In genomic region chr4:81052119-81053068, GRCh38 we compare ENCODE assay signal across 8 cellular contexts. TPM values are rescaled to one million over a fixed set of nuclear protein-coding genes. Genes with fewer than 3 reads are reported as not detected.
DNase-seq lines count a peak whose midpoint lies in the region; ATAC-seq, FAIRE-seq and TF ChIP-seq lines count a peak whose summit lies in the region.

No MANE protein-coding gene starts in this region.

- H3K9me3 ChIP-seq in H9 (ENCODE audit: control insufficient read depth, low read depth, low read length) (no peaks in the 10 kb centered on the region), lung (ENCODE audit: control insufficient read depth in 2 of 2, insufficient read depth in 1 of 2, low read length in 1 of 2) (no peaks in the 10 kb centered on the region), stomach (no peaks in the 10 kb centered on the region)

- H3K27me3 Mint-ChIP-seq in H9 (ENCODE audit: low read depth): peaks cover 2% of the 10 kb centered on the region

- no peak overlapping the region for H3K4ac ChIP-seq in H9 (ENCODE audit: low read depth, low read length)

- H3K79me1 ChIP-seq in H9 (ENCODE audit: insufficient read depth, low read depth, low read length, poor library complexity, severe bottlenecking): no peaks in the 10 kb centered on the region

- FAIRE-seq in G401.6 (lab: Jason Lieb, UNC) (peak; percentile 95), colon (lab: Jason Lieb, UNC) (peak; percentile 45)

- H3K14ac ChIP-seq in H9 (ENCODE audit: insufficient read depth, low read length): no peak overlapping the region

- H4K91ac ChIP-seq in H9 (ENCODE audit: insufficient read length, low read depth, low read length): no peak overlapping the region

- TF ChIP-seq CTCF in 22Rv1 (IDR thresholded peaks at IDR 0.05) (peak; percentile 85), H9 (conservative IDR thresholded peaks at IDR 0.05) (peak; percentile 88), LNCaP clone FGC (IDR thresholded peaks at IDR 0.05; ENCODE audit: control insufficient read depth, extremely low read depth, insufficient read depth) (peak; percentile 81), lung (IDR thresholded peaks at IDR 0.05; ENCODE audit: control extremely low read depth, extremely low read depth) (peak; percentile 16), stomach (IDR thresholded peaks at IDR 0.05) (peak in 5 of 7 experiments; percentile 35 to 53 (median 41))

- no peak overlapping the region for H2BK120ac ChIP-seq in H9 (ENCODE audit: low read depth, low read length, poor library complexity, severe bottlenecking)

- H3K4me3 Mint-ChIP-seq in H9: no peak overlapping the region

- H4K8ac ChIP-seq in H9 (replicated peaks; ENCODE audit: insufficient read length, low read depth, low read length): no peak overlapping the region

- no peak overlapping the region for H4K5ac ChIP-seq in H9 (ENCODE audit: insufficient read length, low read depth, low read length)

- H2BK5ac ChIP-seq in H9 (ENCODE audit: insufficient read length, low read length): no peak overlapping the region

- H3K36me3 ChIP-seq in lung (ENCODE audit: control insufficient read depth in 2 of 2, insufficient read depth in 2 of 2, low read length in 2 of 2) (no peaks in the 10 kb centered on the region), stomach (no peaks in the 10 kb centered on the region)

- no peaks in the 10 kb centered on the region for H3K9me3 Mint-ChIP-seq in H9

- H3K4me1 ChIP-seq in H9 (ENCODE audit: insufficient read depth, low read length) (no peaks in the 10 kb centered on the region), lung (ENCODE audit: control insufficient read depth in 2 of 2, insufficient read depth in 2 of 2, low read length in 2 of 2) (no peaks in the 10 kb centered on the region), stomach (peaks cover 0 to 18% (median 0%) of the 10 kb centered on the region in 4 donors)

- no peaks in the 10 kb centered on the region for H3K36me3 Mint-ChIP-seq in H9 (ENCODE audit: insufficient read depth in 1 of 3, low read depth in 3 of 3)

- H2BK12ac ChIP-seq in H9 (ENCODE audit: insufficient read length, low read depth, low read length): no peak overlapping the region

- H3K4me3 ChIP-seq in LNCaP clone FGC (ENCODE audit: low read depth, low read length): no peak overlapping the region
- H3K4me3 ChIP-seq in lung: no peak overlapping the region
- no peak overlapping the region for H3K4me3 ChIP-seq in stomach

- intact Hi-C loops in stomach (cut with DNase I; ENCODE audit: low total_unique reads): no loop called here

- H3K56ac ChIP-seq in H9 (ENCODE audit: insufficient read length, low read depth, low read length): no peak overlapping the region

- no peak overlapping the region for H3K4me2 ChIP-seq in H9 (ENCODE audit: insufficient read depth, insufficient read length, low read length)

- H2BK15ac ChIP-seq in H9 (ENCODE audit: low read depth, low read length): no peak overlapping the region

- H2BK20ac ChIP-seq in H9 (ENCODE audit: low read depth, low read length, poor library complexity, severe bottlenecking): no peak overlapping the region

- H3K27me3 ChIP-seq in H9 (ENCODE audit: insufficient read depth, low read length): no peaks in the 10 kb centered on the region
- no peaks in the 10 kb centered on the region for H3K27me3 ChIP-seq in lung (ENCODE audit: control insufficient read depth, insufficient read depth)
- H3K27me3 ChIP-seq in stomach: no peaks in the 10 kb centered on the region

- no peak overlapping the region for H3K9ac ChIP-seq in H9 (ENCODE audit: extremely low read depth, insufficient read length, low read length)

- no peaks in the 10 kb centered on the region for H4K20me1 ChIP-seq in H9 (ENCODE audit: control insufficient read depth, insufficient read depth, insufficient read length)

- DNase-seq in H9: peak; percentile 67
- DNase-seq in LNCaP clone FGC (ENCODE audit: low read depth): no peak
- DNase-seq in T1000 (lab: John Stamatoyannopoulos, UW): peak; percentile 34
- peak; percentile 65 for DNase-seq in lung (ENCODE audit: low spot score)
- peak; percentile 52 for DNase-seq in stomach

- no peak overlapping the region for H3T11ph ChIP-seq in H9 (ENCODE audit: low read length)

- TF ChIP-seq EP300 in stomach (IDR thresholded peaks at IDR 0.05): no peak

- TF ChIP-seq POLR2A in stomach (IDR thresholded peaks at IDR 0.05): no peak

- H3K79me2 ChIP-seq in H9 (ENCODE audit: insufficient read depth, low read length): no peaks in the 10 kb centered on the region

- no peak overlapping the region for H2AFZ ChIP-seq in H9 (ENCODE audit: low read length)

- H3K4me1 Mint-ChIP-seq in H9: peaks cover 0 to 6% of the 10 kb centered on the region in 2 experiments; a peak in 1 of 4 replicates

- H3K27ac Mint-ChIP-seq in H9: no peak overlapping the region

- H3K18ac ChIP-seq in H9 (ENCODE audit: insufficient read length, low read depth, low read length): no peak overlapping the region

- no CpG with 5 or more reads among the region's 7 CpGs for WGBS in H9 (ENCODE audit: extremely low coverage, insufficient read length, low lambda C conversion rate)
- 56 to 70% methylated on average over 7 of the region's 7 CpGs for WGBS in lung, 2 donors
- WGBS in stomach, 5 donors: 46 to 57% (median 50%) methylated on average over 7 of the region's 7 CpGs

- ATAC-seq in lung (ENCODE audit: insufficient read depth, low FRiP score): peak; percentile 76

- H3K23ac ChIP-seq in H9 (ENCODE audit: insufficient read length, low read depth, low read length): no peak overlapping the region

- H3K23me2 ChIP-seq in H9 (ENCODE audit: insufficient read length, low read depth, low read length, poor library complexity, severe bottlenecking): no peaks in the 10 kb centered on the region

- H2AK5ac ChIP-seq in H9 (ENCODE audit: insufficient read length, low read length): no peak overlapping the region

- H3K27ac ChIP-seq in 22Rv1: no peak overlapping the region
- H3K27ac ChIP-seq in H9 (ENCODE audit: insufficient read length, low read depth, low read length): no peak overlapping the region
- no peak overlapping the region for H3K27ac ChIP-seq in lung (ENCODE audit: low read depth in 1 of 2, low read length in 1 of 2)
- no peak overlapping the region for H3K27ac ChIP-seq in stomach

RNA-seq across cellular contexts. Expression of gene BMP3, which starts 21.9 kb away (rescaled TPM):
- total RNA-seq in H9 (2021): not detected in 2 replicates
- total RNA-seq in lung: 10 to 100 TPM in 1 of 2 donors, 1 to 10 TPM in 1; 7.7 to 24.1 TPM
- polyA plus RNA-seq in lung: 1 to 10 TPM; 1.6 to 2.6 TPM
- 10 to 100 TPM in 1 of 5 donors, 1 to 10 TPM in 4; 1.8 to 36.9 (median 3.9) TPM for total RNA-seq in stomach
- polyA plus RNA-seq in stomach: under 1 TPM in 2 of 3 donors, not detected in 1; 0.15 to 0.25 TPM

Comparison
In these comparisons a context has a peak if more than half of its experiments do, and no peak if none do; other contexts are left out.
1. CTCF ChIP-seq: peak in every context shown above with its lines; median percentile 88 in H9; 85 in 22Rv1; 81 in LNCaP clone FGC; 41 in stomach; 16 in lung.